8 cellular contexts compared by ENCODE assay signal in genomic region chr10:100292275-100292674, GRCh38. TPM values are rescaled to one million over a fixed set of nuclear protein-coding genes. Genes with fewer than 3 reads are reported as not detected.
"Had no signal": no experiment of that assay in that cellular context is flagged by ENCODE, and none has a peak within 500 bp of the region (broad histone marks: within the 10 kb centered on the region; RNA-seq: fewer than 3 reads in every experiment).

No MANE protein-coding gene starts in this region.

RNA-seq across cellular contexts. Expression of gene PKD2L1, which starts 37.8 kb away (rescaled TPM):
- total RNA-seq: activated CD4-positive, alpha-beta T cell treated with anti-CD3 and anti-CD28 coated beads, Interleukin-2, amount 10 ng/mL, durations not matched to agents 24 days and 14 days; activated CD8-positive, alpha-beta T cell treated with anti-CD3 and anti-CD28 coated beads for 36 hours; activated naive CD8-positive, alpha-beta T cell treated with anti-CD3 and anti-CD28 coated beads for 36 hours; body of pancreas; glomerular endothelial cell; natural killer cell; psoas muscle; urinary bladder had no signal
- polyA plus RNA-seq: psoas muscle, urinary bladder had no signal
